In genomic region chr7:105352018-105352612, GRCh38 we compare ENCODE assay signal across 9 cellular contexts. TPM values are rescaled to one million over a fixed set of nuclear protein-coding genes. Genes with fewer than 3 reads are reported as not detected.
DNase-seq lines count a peak whose midpoint lies in the region; ATAC-seq and TF ChIP-seq lines count a peak whose summit lies in the region.
"Had no signal": no experiment of that assay in that cellular context is flagged by ENCODE, and none has a peak within 500 bp of the region (broad histone marks: within the 10 kb centered on the region; RNA-seq: fewer than 3 reads in every experiment).

No MANE protein-coding gene starts in this region.

- 72% methylated on average over 3 of the region's 3 CpGs for WGBS in hepatocyte (ENCODE audit: low lambda C conversion rate, missing lambda C conversion rate)

- peak; percentile 14 for DNase-seq in NCI-H2107 treated with DMSO at 0.1 percent for 48 hours (lab: John Stamatoyannopoulos, UW; ENCODE audit: unreplicated experiment)
- DNase-seq in NCI-H2107 (lab: John Stamatoyannopoulos, UW): no peak
- DNase-seq in SK-N-MC (ENCODE audit: low read depth, low spot score): peak; percentile 50
- peak; percentile 93 for DNase-seq in amniotic epithelial cell (ENCODE audit: low read depth)
- peak; percentile 39 for DNase-seq in hepatocyte (ENCODE audit: low spot score)
- DNase-seq in stimulated activated CD4-positive, alpha-beta T cell treated with anti-CD3 and anti-CD28 coated beads, Interleukin-1b, Interleukin-23, amount 100 ng/mL, for 24 hours (ENCODE audit: low read depth in 4 of 4, low spot score in 1 of 4): peak in 3 of 4 experiments; percentile 7 to 22 (median 9)
- DNase-seq in NCI-H2227 treated with DMSO at 0.1 percent for 48 hours (lab: John Stamatoyannopoulos, UW): no peak

- peaks cover 10% of the 10 kb centered on the region for H4K20me1 ChIP-seq in hepatocyte (ENCODE audit: insufficient read depth, poor library complexity, severe bottlenecking)

- H3K36me3 ChIP-seq in SK-N-MC (ENCODE audit: insufficient read depth, low read length): no peaks in the 10 kb centered on the region
- no peaks in the 10 kb centered on the region for H3K36me3 ChIP-seq in hepatocyte (replicated peaks; ENCODE audit: insufficient read depth, low read depth)

- H3K27ac ChIP-seq in SK-N-MC: no peak overlapping the region
- peak overlapping the region; percentile 84 for H3K27ac ChIP-seq in hepatocyte
- H3K27ac ChIP-seq: 22Rv1 had no signal

- H3K4me3 ChIP-seq in SK-N-MC: peak overlapping the region; percentile 12; the same call in 1 of the 2 replicates
- no peak overlapping the region for H3K4me3 ChIP-seq in hepatocyte

- no peak overlapping the region for H3K9ac ChIP-seq in SK-N-MC (ENCODE audit: insufficient read length)

- H2AFZ ChIP-seq in hepatocyte: no peak overlapping the region

- no peak for TF ChIP-seq CTCF in hepatocyte (IDR thresholded peaks at IDR 0.05; ENCODE audit: poor library complexity)

- peak overlapping the region; percentile 62 for H3K4me2 ChIP-seq in hepatocyte

- H3K79me2 ChIP-seq in hepatocyte: peaks cover 86% of the 10 kb centered on the region

- H3K27me3 ChIP-seq in hepatocyte: no peaks in the 10 kb centered on the region

- H3K9me2 ChIP-seq in hepatocyte (replicated peaks; ENCODE audit: insufficient read depth): no peaks in the 10 kb centered on the region

- H3K9me3 ChIP-seq in SK-N-MC (ENCODE audit: low read depth, low read length) (no peaks in the 10 kb centered on the region), hepatocyte (ENCODE audit: low read depth) (no peaks in the 10 kb centered on the region)

- peak; percentile 91 for ATAC-seq in HG03139 (IDR thresholded peaks at IDR 0.05; ENCODE audit: unreplicated experiment)

- H3K4me1 ChIP-seq in hepatocyte (ENCODE audit: insufficient read depth): peaks cover 15% of the 10 kb centered on the region

RNA-seq across cellular contexts. Expression of gene SRPK2, which starts 36.6 kb away (rescaled TPM):
- total RNA-seq in hepatocyte: 31.1 and 46.1 TPM in 2 replicates
- polyA plus RNA-seq in hepatocyte: 41.4 and 45.1 TPM in 2 replicates

Comparison
In these comparisons a context has a peak if more than half of its experiments do, and no peak if none do; other contexts are left out.
1. DNase-seq: peak in NCI-H2107 treated with DMSO at 0.1 percent for 48 hours (single experiment), SK-N-MC (single experiment), amniotic epithelial cell (single experiment), hepatocyte (single experiment) and stimulated activated CD4-positive, alpha-beta T cell treated with anti-CD3 and anti-CD28 coated beads, Interleukin-1b, Interleukin-23, amount 100 ng/mL, for 24 hours (3 of 4); none in NCI-H2107 (single experiment) and NCI-H2227 treated with DMSO at 0.1 percent for 48 hours (single experiment).